In genomic region chr15:100763764-100764750, GRCh38 we compare ENCODE assay signal across 21 cellular contexts.
A peak's percentile ranks its signal among the peaks of the same experiment; 100 is the strongest.
DNase-seq lines count a peak whose midpoint lies in the region; ATAC-seq and TF ChIP-seq lines count a peak whose summit lies in the region.
"Had no signal": no experiment of that assay in that cellular context is flagged by ENCODE, and none has a peak within 500 bp of the region (broad histone marks: within the 10 kb centered on the region; RNA-seq: fewer than 3 reads in every experiment).

No MANE protein-coding gene starts in this region.

- no peaks in the 10 kb centered on the region for H3K79me2 ChIP-seq in PC-9 (ENCODE audit: low read depth)

- H3K36me3 ChIP-seq in PC-9 (ENCODE audit: low read depth), result no peaks in the 10 kb centered on the region
- H3K36me3 ChIP-seq: colonic mucosa, HAP-1, heart left ventricle, lower lobe of right lung, thoracic aorta had no signal

- ATAC-seq in sciatic nerve (no peak), HG03135 (IDR thresholded peaks at IDR 0.05; ENCODE audit: unreplicated experiment) (no peak)
- ATAC-seq: naive thymus-derived CD8-positive, alpha-beta T cell had no signal

- peaks cover 23% of the 10 kb centered on the region for H3K4me1 ChIP-seq in PC-9 (replicated peaks; ENCODE audit: insufficient read depth)
- H3K4me1 ChIP-seq: colonic mucosa, HAP-1, lower lobe of right lung had no signal

- H3K27me3 ChIP-seq in PC-9 (ENCODE audit: insufficient read depth, low read depth), result no peaks in the 10 kb centered on the region
- H3K27me3 ChIP-seq: colonic mucosa had no signal

- POLR2A ChIA-PET in PC-9 (lab: Charles Lee; ENCODE audit: unreplicated experiment), result interaction anchor here (0.5 to 0.7 kb wide), 2 partner anchors 89 to 786 kb away, joined by 3 to 5 read pairs; no protein-coding TSS in a partner anchor

- no peaks in the 10 kb centered on the region for H3K9me3 ChIP-seq in PC-9 (ENCODE audit: insufficient read depth, low read depth)
- H3K9me3 ChIP-seq: colonic mucosa, HAP-1, heart left ventricle, lower lobe of right lung, thoracic aorta had no signal

- H2AFZ ChIP-seq in PC-9, result no peak overlapping the region

- H3K27ac ChIP-seq in PC-9, result no peak overlapping the region
- H3K27ac ChIP-seq: C4-2B, colonic mucosa, heart left ventricle, lower lobe of right lung, thoracic aorta had no signal

- intact Hi-C loops in sciatic nerve (cut with DNase I), result no loop called here
- intact Hi-C loops in PC-9 (cut with micrococcal nuclease; ENCODE audit: unreplicated experiment), result no loop called here

- no peaks in the 10 kb centered on the region for H3K9me2 ChIP-seq in PC-9 (ENCODE audit: insufficient read depth)

- TF ChIP-seq CTCF in GM10266 (IDR thresholded peaks at IDR 0.05; ENCODE audit: control insufficient read depth, insufficient read depth, low read depth, missing control alignments), result no peak
- no peak for TF ChIP-seq CTCF in choroid plexus epithelial cell (conservative IDR thresholded peaks at IDR 0.05; ENCODE audit: low read depth, low read length)
- no peak for TF ChIP-seq CTCF in PC-9 (conservative IDR thresholded peaks at IDR 0.05)

- CTCF ChIA-PET in PC-9 (lab: Charles Lee), result no interaction called here

- BruUV-seq in PC-9 (replicated peaks; lab: Mats Ljungman, UMichigan), result no TSS peak

- no peak overlapping the region for H3K4me2 ChIP-seq in PC-9

- H3F3A ChIP-seq in PC-9 (ENCODE audit: insufficient read depth, low read depth), result peaks cover 16% of the 10 kb centered on the region

- DNase-seq in GM10266 (ENCODE audit: extremely low spot score) (peak; percentile 3), NCI-H524 (lab: John Stamatoyannopoulos, UW) (peak; percentile 49 to 87), choroid plexus epithelial cell (ENCODE audit: low read depth) (peak; percentile 33), sciatic nerve (ENCODE audit: low spot score) (peak; percentile 49), NAMALWA (ENCODE audit: low spot score) (no peak), PC-9 (no peak)
- DNase-seq: activated CD4-positive, alpha-beta T cell treated with anti-CD3 and anti-CD28 coated beads for 1 hour; colonic mucosa; Karpas-422; lower lobe of right lung; naive thymus-derived CD8-positive, alpha-beta T cell; NCI-H2171; NK-92 treated with Interleukin-12 subunit alpha and Interleukin-12 subunit beta, amount 100 ng/mL, for 24 hours; SHP77; stimulated activated CD4-positive, alpha-beta T cell treated with anti-CD3 and anti-CD28 coated beads, Interleukin-12 subunit alpha, Interleukin-12 subunit beta, amount 100 ng/mL, for 4 hours; T-helper 9 cell had no signal

- H3K4me3 ChIP-seq in choroid plexus epithelial cell (ENCODE audit: low read depth, low read length) (no peak overlapping the region), PC-9 (no peak overlapping the region)
- H3K4me3 ChIP-seq: colonic mucosa, HAP-1, heart left ventricle, lower lobe of right lung, thoracic aorta had no signal

- H4K20me1 ChIP-seq in PC-9 (ENCODE audit: insufficient read depth), result no peaks in the 10 kb centered on the region

Comparison
In these comparisons a context has a peak if more than half of its experiments do, and no peak if none do; other contexts are left out.
1. DNase-seq: peak in GM10266 (single experiment), NCI-H524 (2 of 2), choroid plexus epithelial cell (single experiment) and sciatic nerve (single experiment); none in NAMALWA (single experiment) and PC-9 (0 of 2).